2 cellular contexts compared by ENCODE assay signal in genomic region chr1:8679411-8679800, GRCh38.
TF ChIP-seq lines count a peak whose summit lies in the region.

No MANE protein-coding gene starts in this region.

TF ChIP-seq in GM12878, 131 proteins besides CTCF, POLR2A, EP300 and RAD21 (continued from another document):
- TF ChIP-seq ELK1 (IDR thresholded peaks at IDR 0.05; ENCODE audit: low read depth, low read length) (no peak), NFXL1 (IDR thresholded peaks at IDR 0.05; ENCODE audit: borderline replicate concordance) (no peak), YBX1 (IDR thresholded peaks at IDR 0.05) (no peak), MYC (IDR thresholded peaks at IDR 0.05; ENCODE audit: insufficient read depth, insufficient read length, insufficient replicate concordance, low read length, severe bottlenecking) (no peak), ZBTB33 (IDR thresholded peaks at IDR 0.05) (no peak), SMC3 (IDR thresholded peaks at IDR 0.05; ENCODE audit: borderline replicate concordance, low read length) (no peak), ESRRA (IDR thresholded peaks at IDR 0.05; ENCODE audit: low read length) (no peak), KLF5 (IDR thresholded peaks at IDR 0.05; ENCODE audit: partially characterized antibody) (no peak), SMAD5 (IDR thresholded peaks at IDR 0.05; ENCODE audit: low read depth) (no peak), GATAD2B (conservative IDR thresholded peaks at IDR 0.05; ENCODE audit: low read depth) (no peak), CUX1 (IDR thresholded peaks at IDR 0.05; ENCODE audit: insufficient replicate concordance, low read depth, low read length) (no peak), MEF2A (IDR thresholded peaks at IDR 0.05; ENCODE audit: insufficient read depth, low read depth, low read length) (no peak), RCOR1 (conservative IDR thresholded peaks at IDR 0.05; ENCODE audit: low read depth, low read length) (no peak), TCF7 (IDR thresholded peaks at IDR 0.05; ENCODE audit: borderline replicate concordance) (no peak), KDM1A (IDR thresholded peaks at IDR 0.05; ENCODE audit: borderline replicate concordance) (no peak)

TF ChIP-seq in HepG2, 621 proteins besides CTCF, POLR2A, EP300 and RAD21 (continued from another document):
- no peak for TF ChIP-seq MLX (CRISPR knock-in tag; IDR thresholded peaks at IDR 0.05)
- TF ChIP-seq ZNF546 (CRISPR knock-in tag; conservative IDR thresholded peaks at IDR 0.05) = no peak
- TF ChIP-seq MYC (CRISPR knock-in tag; IDR thresholded peaks at IDR 0.05; ENCODE audit: borderline replicate concordance) = no peak
- TF ChIP-seq ZNF737 (CRISPR knock-in tag; IDR thresholded peaks at IDR 0.05; ENCODE audit: borderline replicate concordance) = no peak
- no peak for TF ChIP-seq ZNF670 (CRISPR knock-in tag; IDR thresholded peaks at IDR 0.05; ENCODE audit: borderline replicate concordance)
- TF ChIP-seq KAT7 (CRISPR knock-in tag; IDR thresholded peaks at IDR 0.05; ENCODE audit: borderline replicate concordance) = no peak
- TF ChIP-seq FOXA3 (CRISPR knock-in tag; IDR thresholded peaks at IDR 0.05) = no peak
- no peak for TF ChIP-seq TARDBP (CRISPR knock-in tag; IDR thresholded peaks at IDR 0.05)
- no peak for TF ChIP-seq GPBP1L1 (CRISPR knock-in tag; IDR thresholded peaks at IDR 0.05)
- no peak for TF ChIP-seq ZNF607 (CRISPR knock-in tag; IDR thresholded peaks at IDR 0.05; ENCODE audit: borderline replicate concordance)
- no peak for TF ChIP-seq ADNP (CRISPR knock-in tag; IDR thresholded peaks at IDR 0.05)
- TF ChIP-seq FLYWCH1 (CRISPR knock-in tag; IDR thresholded peaks at IDR 0.05) = no peak
- no peak for TF ChIP-seq CBX5 (CRISPR knock-in tag; IDR thresholded peaks at IDR 0.05; ENCODE audit: borderline replicate concordance)
- no peak for TF ChIP-seq ZNF282 (IDR thresholded peaks at IDR 0.05; ENCODE audit: partially characterized antibody)
